Comparison of ENCODE assay signal across 8 cellular contexts in the genomic region with DNA sequence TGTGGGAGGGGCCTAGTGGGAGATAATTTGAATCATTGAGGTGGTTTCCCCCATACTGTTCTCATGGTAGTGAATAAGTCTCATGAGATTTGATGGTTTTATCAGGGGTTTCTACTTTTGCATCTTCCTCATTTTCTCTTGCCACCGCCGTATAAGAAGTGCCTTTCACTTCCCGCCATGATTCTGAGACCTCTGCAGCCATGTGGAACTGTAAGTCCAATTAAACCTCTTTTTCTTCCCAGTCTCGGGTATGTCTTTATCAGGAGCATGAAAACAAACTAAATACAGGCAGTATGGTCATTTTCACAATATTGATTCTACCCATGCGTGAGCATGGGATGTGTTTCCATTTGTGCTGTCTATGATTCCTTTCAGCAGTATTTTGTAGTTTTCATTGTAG. TPM values are rescaled to one million over a fixed set of nuclear protein-coding genes. Genes with fewer than 3 reads are reported as not detected.
"Had no signal": no experiment of that assay in that cellular context is flagged by ENCODE, and none has a peak within 500 bp of the region (broad histone marks: within the 10 kb centered on the region; RNA-seq: fewer than 3 reads in every experiment).

No MANE protein-coding gene starts in this region.

RNA-seq across cellular contexts. Expression of a gene that starts 16.4 kb away (rescaled TPM):
- total RNA-seq: LHCN-M2, MCF 10A, NCI-H460, PC-9, RPMI7951, SJCRH30, SK-MEL-5 had no signal

RNA-seq across cellular contexts. Expression of a gene that starts 32.0 kb away (rescaled TPM):
- total RNA-seq: LHCN-M2, MCF 10A, NCI-H460, PC-9, RPMI7951, SJCRH30, SK-MEL-5 had no signal

RNA-seq across cellular contexts. Expression of a gene that starts 40.2 kb away (rescaled TPM):
- total RNA-seq: LHCN-M2, MCF 10A, NCI-H460, OCI-LY7, PC-9, RPMI7951, SJCRH30, SK-MEL-5 had no signal

RNA-seq across cellular contexts. Expression of a gene that starts 59.3 kb away (rescaled TPM):
- total RNA-seq: LHCN-M2, SK-MEL-5 had no signal
